Comparison of ENCODE assay signal across 15 cellular contexts in the genomic region with DNA sequence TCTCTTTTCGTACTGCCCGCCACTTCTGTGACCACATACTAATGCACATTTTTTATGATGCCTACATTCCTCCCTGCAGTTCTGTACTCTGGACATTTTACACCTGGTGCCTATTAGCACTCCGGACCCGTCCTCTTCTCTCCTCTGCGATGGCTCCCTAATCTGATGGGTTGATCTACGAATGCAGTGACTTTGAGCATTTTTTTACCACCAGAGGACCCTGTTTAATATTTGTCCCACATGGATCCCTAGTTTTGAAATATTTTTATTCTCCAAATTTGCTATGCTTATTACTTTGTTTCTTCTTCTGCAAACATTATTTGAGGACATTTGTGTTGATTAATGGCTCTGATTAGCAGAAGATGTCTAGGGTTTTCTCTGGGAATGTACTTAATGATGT. TPM values are rescaled to one million over a fixed set of nuclear protein-coding genes. Genes with fewer than 3 reads are reported as not detected.
A peak's percentile ranks its signal among the peaks of the same experiment; 100 is the strongest.
DNase-seq lines count a peak whose midpoint lies in the region; ATAC-seq and TF ChIP-seq lines count a peak whose summit lies in the region.
"Had no signal": no experiment of that assay in that cellular context is flagged by ENCODE, and none has a peak within 500 bp of the region (broad histone marks: within the 10 kb centered on the region; RNA-seq: fewer than 3 reads in every experiment).

No MANE protein-coding gene starts in this region.

- H3K4me1 ChIP-seq in breast epithelium: peaks cover 0 to 6% of the 10 kb centered on the region in 2 donors
- peaks cover 4% of the 10 kb centered on the region for H3K4me1 ChIP-seq in endodermal cell (ENCODE audit: control insufficient read depth, insufficient read depth, low read length)
- H3K4me1 ChIP-seq in skeletal muscle tissue (ENCODE audit: control insufficient read depth in 3 of 3, insufficient read depth in 3 of 3, low read length in 3 of 3): peaks cover 45 to 83% (median 58%) of the 10 kb centered on the region in 3 donors

- H3K36me3 Mint-ChIP-seq in MCF 10A (ENCODE audit: insufficient read depth, unreplicated experiment) (no peaks in the 10 kb centered on the region), endodermal cell (ENCODE audit: low read depth) (no peaks in the 10 kb centered on the region)

- intact Hi-C loops in MCF 10A (cut with micrococcal nuclease) (no loop called here), breast epithelium (cut with DNase I; ENCODE audit: low total_unique reads) (loop anchor here (5.0 to 10.0 kb wide), 2 partner anchors 243 to 764 kb away; no protein-coding TSS in a partner anchor)

- ATAC-seq in HG03460 (IDR thresholded peaks at IDR 0.05; ENCODE audit: unreplicated experiment): no peak
- ATAC-seq: activated T-helper 17 cell treated with anti-CD3 and anti-CD28 coated beads, Interleukin-2, amount 50 U/mL, for 72 hours had no signal

- 94 to 95% methylated on average over 6 of the region's 6 CpGs for WGBS in endodermal cell (ENCODE audit: insufficient coverage in 1 of 2, insufficient read length in 1 of 2), 2 experiments

- H3K4me1 Mint-ChIP-seq in MCF 10A (ENCODE audit: insufficient read depth, unreplicated experiment): no peaks in the 10 kb centered on the region
- H3K4me1 Mint-ChIP-seq in endodermal cell: peaks cover 15% of the 10 kb centered on the region

- no TSS peak for BruUV-seq in MCF 10A (replicated peaks; lab: Mats Ljungman, UMichigan)

- no peak overlapping the region for H3K27ac Mint-ChIP-seq in MCF 10A (ENCODE audit: low read depth, unreplicated experiment)
- no peak overlapping the region for H3K27ac Mint-ChIP-seq in endodermal cell
- H3K27ac Mint-ChIP-seq: activated T-helper 17 cell treated with anti-CD3 and anti-CD28 coated beads, Interleukin-2, amount 50 U/mL, for 72 hours had no signal

- no peaks in the 10 kb centered on the region for H3K27me3 ChIP-seq in breast epithelium
- H3K27me3 ChIP-seq in endodermal cell (ENCODE audit: control insufficient read depth, insufficient read depth, low read length, poor library complexity, severe bottlenecking): peaks cover 21% of the 10 kb centered on the region
- no peaks in the 10 kb centered on the region for H3K27me3 ChIP-seq in skeletal muscle tissue (ENCODE audit: control insufficient read depth in 3 of 3, insufficient read depth in 3 of 3, low read length in 3 of 3)
- H3K27me3 ChIP-seq: SJCRH30 had no signal

- no peak overlapping the region for H3K27ac ChIP-seq in breast epithelium
- no peak overlapping the region for H3K27ac ChIP-seq in endodermal cell (ENCODE audit: low read depth, low read length)
- H3K27ac ChIP-seq in skeletal muscle tissue (ENCODE audit: low read depth, low read length): peak overlapping the region; percentile 1
- H3K27ac ChIP-seq: SJCRH30 had no signal

- TF ChIP-seq CTCF in MCF 10A (IDR thresholded peaks at IDR 0.05; ENCODE audit: unreplicated experiment): peak; percentile 20
- TF ChIP-seq CTCF in breast epithelium (IDR thresholded peaks at IDR 0.05): no peak
- peak; percentile 72 for TF ChIP-seq CTCF in endodermal cell (conservative IDR thresholded peaks at IDR 0.05)

- no peak overlapping the region for H3K9ac ChIP-seq in endodermal cell (ENCODE audit: extremely low read depth, low read length, poor library complexity, severe bottlenecking)
- H3K9ac ChIP-seq in skeletal muscle tissue (ENCODE audit: low read depth in 1 of 3, low read length in 3 of 3): no peak overlapping the region

- H3K4me3 ChIP-seq in breast epithelium (no peak overlapping the region), endodermal cell (ENCODE audit: low read length) (no peak overlapping the region), skeletal muscle tissue (ENCODE audit: low read length in 3 of 3) (no peak overlapping the region)
- H3K4me3 ChIP-seq: SJCRH30 had no signal

- POLR2A ChIA-PET in MCF 10A (lab: Yijun Ruan, JAX): interaction anchor here (0.6 to 0.7 kb wide), 3 partner anchors 30 to 72 kb away, joined by 3 to 5 read pairs (median 3); no protein-coding TSS in a partner anchor

- H3K27me3 Mint-ChIP-seq in MCF 10A (ENCODE audit: insufficient read depth, unreplicated experiment): peaks cover 11% of the 10 kb centered on the region
- H3K27me3 Mint-ChIP-seq in endodermal cell (ENCODE audit: insufficient read depth): peaks cover 38% of the 10 kb centered on the region
- H3K27me3 Mint-ChIP-seq: activated T-helper 17 cell treated with anti-CD3 and anti-CD28 coated beads, Interleukin-2, amount 50 U/mL, for 72 hours had no signal

- H3K4me3 Mint-ChIP-seq in MCF 10A (ENCODE audit: unreplicated experiment) (no peak overlapping the region), endodermal cell (no peak overlapping the region)
- H3K4me3 Mint-ChIP-seq: activated T-helper 17 cell treated with anti-CD3 and anti-CD28 coated beads, Interleukin-2, amount 50 U/mL, for 72 hours had no signal

- DNase-seq in MCF 10A (ENCODE audit: unreplicated experiment) (no peak), breast epithelium (ENCODE audit: low spot score in 2 of 2) (no peak), NCI-H69 (lab: John Stamatoyannopoulos, UW) (peak; percentile 19), endodermal cell (peak; percentile 29), NCI-H2107 (lab: John Stamatoyannopoulos, UW) (no peak), DMS79 treated with DMSO at 0.1 percent for 48 hours (lab: John Stamatoyannopoulos, UW) (no peak)
- DNase-seq: activated CD4-positive, CD25-positive, alpha-beta regulatory T cell treated with anti-CD3 and anti-CD28 coated beads, Interleukin-2, amount 50 U/mL, for 72 hours; KG1; kidney glomerular epithelial cell had no signal

- H3K9me3 Mint-ChIP-seq in MCF 10A (ENCODE audit: unreplicated experiment): no peaks in the 10 kb centered on the region
- H3K9me3 Mint-ChIP-seq in endodermal cell: no peaks in the 10 kb centered on the region
- H3K9me3 Mint-ChIP-seq: activated T-helper 17 cell treated with anti-CD3 and anti-CD28 coated beads, Interleukin-2, amount 50 U/mL, for 72 hours had no signal

- H3K36me3 ChIP-seq in breast epithelium (no peaks in the 10 kb centered on the region), endodermal cell (ENCODE audit: control insufficient read depth, insufficient read depth, low read length) (no peaks in the 10 kb centered on the region), skeletal muscle tissue (ENCODE audit: control insufficient read depth in 3 of 3, insufficient read depth in 3 of 3, low read length in 3 of 3) (peaks cover 0 to 3% (median 0%) of the 10 kb centered on the region in 3 donors)
- H3K36me3 ChIP-seq: SJCRH30 had no signal

- no peak for TF ChIP-seq POLR2A in breast epithelium (IDR thresholded peaks at IDR 0.05)

- CTCF ChIA-PET in MCF 10A (lab: Yijun Ruan, JAX): interaction anchor here (2.6 to 22.1 kb wide), 4 partner anchors 8 to 241 kb away, joined by 7 to 702 read pairs (median 46); no protein-coding TSS in a partner anchor

- H3K9me3 ChIP-seq in breast epithelium: no peaks in the 10 kb centered on the region
- no peaks in the 10 kb centered on the region for H3K9me3 ChIP-seq in endodermal cell (ENCODE audit: control insufficient read depth, low read length)
- no peaks in the 10 kb centered on the region for H3K9me3 ChIP-seq in skeletal muscle tissue (ENCODE audit: control insufficient read depth in 3 of 3, low read length in 3 of 3)
- H3K9me3 ChIP-seq: SJCRH30 had no signal

RNA-seq across cellular contexts. Expression of gene PPFIA4, which starts 5.2 kb away (rescaled TPM):
- total RNA-seq in MCF 10A (2022): 0.16 and 0.49 TPM in 2 replicates
- total RNA-seq in breast epithelium: 1 to 10 TPM in 2 of 3 donors, under 1 TPM in 1; 0.80 to 5.6 (median 2.9) TPM
- 10 to 100 TPM in 1 of 2 donors, 1 to 10 TPM in 1; 8.4 to 12.1 TPM for total RNA-seq in endodermal cell
- 10.6 TPM for polyA plus RNA-seq in endodermal cell (2013, experiment 1 of 2)
- polyA plus RNA-seq in endodermal cell (2013, experiment 2 of 2): 9.6 TPM
- total RNA-seq in skeletal muscle tissue: 15.7 TPM

RNA-seq across cellular contexts. Expression of gene TMEM183A, which starts 24.3 kb away (rescaled TPM):
- total RNA-seq in MCF 10A (2022): 104 and 108 TPM in 2 replicates
- total RNA-seq in breast epithelium: 100 to 1,000 TPM in 1 of 3 donors, 10 to 100 TPM in 2; 85.9 to 113 (median 94.1) TPM
- total RNA-seq in endodermal cell: 10 to 100 TPM; 88.9 to 89.7 TPM
- polyA plus RNA-seq in endodermal cell (2013, experiment 1 of 2): 76.9 TPM
- polyA plus RNA-seq in endodermal cell (2013, experiment 2 of 2): 71.9 TPM
- total RNA-seq in skeletal muscle tissue: 42.3 TPM

RNA-seq across cellular contexts. Expression of gene MYOG, which starts 54.3 kb away (rescaled TPM):
- total RNA-seq in MCF 10A (2022) (not detected in 2 replicates), breast epithelium (not detected), endodermal cell (not detected), skeletal muscle tissue (247 TPM)
- polyA plus RNA-seq in endodermal cell (2013, experiment 1 of 2): not detected
- polyA plus RNA-seq in endodermal cell (2013, experiment 2 of 2): not detected
- total RNA-seq: activated T-helper 17 cell treated with anti-CD3 and anti-CD28 coated beads, Interleukin-2, amount 50 U/mL, for 72 hours; ureter had no signal
- polyA plus RNA-seq: AG04450 had no signal

Comparison
In these comparisons a context has a peak if more than half of its experiments do, and no peak if none do; other contexts are left out.
1. CTCF ChIP-seq: peak in MCF 10A (single experiment) and endodermal cell (single experiment); none in breast epithelium (0 of 3).
2. DNase-seq: peak in NCI-H69 (single experiment) and endodermal cell (single experiment); none in MCF 10A (single experiment), breast epithelium (0 of 2), NCI-H2107 (single experiment) and DMS79 treated with DMSO at 0.1 percent for 48 hours (single experiment).
3. RNA of gene MYOG, which starts 54.3 kb away (total RNA-seq): 247 TPM in skeletal muscle tissue (single experiment); not detected in endodermal cell, not detected in MCF 10A and not detected in breast epithelium; every median in the first group is over 100 times any median in the second.